Comparison of ENCODE assay signal across 8 cellular contexts in the genomic region with DNA sequence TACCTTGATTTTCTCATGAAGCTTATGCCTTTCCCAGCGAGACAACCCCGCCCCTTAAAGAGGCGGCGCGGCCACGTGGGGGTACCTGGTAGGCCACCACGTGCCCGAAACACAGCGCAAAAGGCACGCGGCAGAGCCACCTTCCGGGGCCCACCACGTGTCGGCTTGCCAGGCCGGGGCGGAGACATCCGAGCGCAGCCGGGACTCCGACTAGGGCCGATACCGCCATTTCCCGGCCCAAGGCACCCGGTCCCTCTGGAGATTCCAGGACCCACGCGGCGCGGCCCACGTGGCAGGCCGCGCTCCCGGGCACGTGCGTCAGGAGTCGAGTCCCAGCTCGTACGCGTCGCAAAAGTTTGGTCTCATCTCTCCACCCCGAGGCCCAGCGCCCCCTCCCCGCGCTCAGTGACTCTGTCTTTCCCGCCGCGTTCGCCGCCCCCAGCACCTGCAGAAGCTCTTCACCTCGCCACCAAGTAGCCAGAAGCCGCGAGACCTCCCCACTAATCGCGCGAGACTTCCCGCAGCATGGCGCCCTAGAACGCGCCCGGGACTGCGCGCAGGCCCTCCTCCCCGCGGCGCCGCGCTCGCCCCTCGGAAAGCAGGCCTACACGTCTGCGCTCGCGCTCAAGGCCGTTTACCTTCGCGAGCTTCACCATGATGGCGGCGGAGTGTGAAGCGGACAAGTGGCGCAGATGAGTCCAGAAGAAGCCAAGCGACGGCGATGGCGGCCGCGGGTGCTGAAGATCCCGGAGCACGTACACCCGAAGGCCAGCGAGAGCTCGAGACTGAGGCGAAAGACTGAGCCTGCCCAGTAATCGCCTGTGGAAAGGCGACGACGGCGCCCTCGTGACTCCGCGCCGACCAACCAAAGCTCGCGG. TPM values are rescaled to one million over a fixed set of nuclear protein-coding genes. Genes with fewer than 3 reads are reported as not detected.
DNase-seq lines count a peak whose midpoint lies in the region; ATAC-seq, FAIRE-seq and TF ChIP-seq lines count a peak whose summit lies in the region.

A gene with protein sequence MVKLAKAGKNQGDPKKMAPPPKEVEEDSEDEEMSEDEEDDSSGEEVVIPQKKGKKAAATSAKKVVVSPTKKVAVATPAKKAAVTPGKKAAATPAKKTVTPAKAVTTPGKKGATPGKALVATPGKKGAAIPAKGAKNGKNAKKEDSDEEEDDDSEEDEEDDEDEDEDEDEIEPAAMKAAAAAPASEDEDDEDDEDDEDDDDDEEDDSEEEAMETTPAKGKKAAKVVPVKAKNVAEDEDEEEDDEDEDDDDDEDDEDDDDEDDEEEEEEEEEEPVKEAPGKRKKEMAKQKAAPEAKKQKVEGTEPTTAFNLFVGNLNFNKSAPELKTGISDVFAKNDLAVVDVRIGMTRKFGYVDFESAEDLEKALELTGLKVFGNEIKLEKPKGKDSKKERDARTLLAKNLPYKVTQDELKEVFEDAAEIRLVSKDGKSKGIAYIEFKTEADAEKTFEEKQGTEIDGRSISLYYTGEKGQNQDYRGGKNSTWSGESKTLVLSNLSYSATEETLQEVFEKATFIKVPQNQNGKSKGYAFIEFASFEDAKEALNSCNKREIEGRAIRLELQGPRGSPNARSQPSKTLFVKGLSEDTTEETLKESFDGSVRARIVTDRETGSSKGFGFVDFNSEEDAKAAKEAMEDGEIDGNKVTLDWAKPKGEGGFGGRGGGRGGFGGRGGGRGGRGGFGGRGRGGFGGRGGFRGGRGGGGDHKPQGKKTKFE (minus strand): TSS at position 787 of the 878 bp plus-strand sequence. CDS start 131 bp downstream, at position 656.

- DNase-seq in ELR (ENCODE audit: low read depth) (peak; percentile 98), H54 (ENCODE audit: insufficient read length, low spot score) (peak; percentile 57), SHP77 treated with DMSO at 0.1 percent for 48 hours (lab: John Stamatoyannopoulos, UW) (peak; percentile 93), activated gamma-delta T cell (lab: John Stamatoyannopoulos, UW) (peak; percentile 77), foreskin melanocyte (peak; percentile 97), omental fat pad (ENCODE audit: low spot score) (peak; percentile 59), thoracic aorta (ENCODE audit: low spot score) (no peak)

- peak within 1 kb of the TSS; percentile 92 to 100 for H3K27ac ChIP-seq in thoracic aorta

- TF ChIP-seq CTCF in Loucy (conservative IDR thresholded peaks at IDR 0.05; ENCODE audit: low read length) (no peak), omental fat pad (IDR thresholded peaks at IDR 0.05) (no peak), thoracic aorta (IDR thresholded peaks at IDR 0.05) (no peak)

- H3K27me3 ChIP-seq in Loucy (ENCODE audit: insufficient read depth, low read length, poor library complexity, severe bottlenecking) = peaks cover 5% of the 10 kb centered on the region
- no peaks in the 10 kb centered on the region for H3K27me3 ChIP-seq in thoracic aorta (replicated peaks; ENCODE audit: insufficient read depth)

- no peaks in the 10 kb centered on the region for H3K9me2 ChIP-seq in Loucy (replicated peaks; ENCODE audit: low read depth, low read length)

- peak within 1 kb of the TSS; percentile 96 for H3K9ac ChIP-seq in Loucy (ENCODE audit: low read depth, low read length, poor library complexity, severe bottlenecking)

- peaks cover 47% of the 10 kb centered on the region for H3K4me1 ChIP-seq in Loucy (ENCODE audit: insufficient read depth, low read length, poor library complexity, severe bottlenecking)
- H3K4me1 ChIP-seq in thoracic aorta (ENCODE audit: control insufficient read depth in 1 of 2, low read depth in 2 of 2) = peaks cover 20 to 28% of the 10 kb centered on the region in 2 donors

- peak; percentile 99 for TF ChIP-seq POLR2A in H54 (IDR thresholded peaks at IDR 0.05; ENCODE audit: low read depth, low read length)

- H4K20me1 ChIP-seq in Loucy (ENCODE audit: insufficient read depth, low read length, poor library complexity, severe bottlenecking) = peaks cover 53% of the 10 kb centered on the region

- peak within 1 kb of the TSS; percentile 86 for H3K4me3 ChIP-seq in Loucy (ENCODE audit: low read length, poor library complexity, severe bottlenecking)
- H3K4me3 ChIP-seq in thoracic aorta = peak within 1 kb of the TSS; percentile 80

- no peaks in the 10 kb centered on the region for H3K9me3 ChIP-seq in Loucy (ENCODE audit: insufficient read depth, low read depth, low read length)
- H3K9me3 ChIP-seq in thoracic aorta = no peaks in the 10 kb centered on the region

- no peak for FAIRE-seq in H54 (lab: Jason Lieb, UNC)

- ATAC-seq in omental fat pad (ENCODE audit: low FRiP score) (peak; percentile 28), thoracic aorta (ENCODE audit: insufficient number of reproducible peaks, low FRiP score, low read depth) (peak; percentile 90)

- peaks cover 65% of the 10 kb centered on the region for H3K79me2 ChIP-seq in Loucy (ENCODE audit: insufficient read depth, low read length)

- H2AFZ ChIP-seq in Loucy (ENCODE audit: low read length) = peak within 1 kb of the TSS; percentile 69

- no peaks in the 10 kb centered on the region for H3F3A ChIP-seq in Loucy (ENCODE audit: low read depth)

- H3K4me2 ChIP-seq in Loucy (ENCODE audit: low read depth, low read length, poor library complexity, severe bottlenecking) = peak within 1 kb of the TSS; percentile 97

- H3K36me3 ChIP-seq in Loucy (ENCODE audit: insufficient read depth, low read length) (peaks cover 46% of the 10 kb centered on the region), thoracic aorta (peaks cover 33% of the 10 kb centered on the region)

RNA-seq across cellular contexts. Expression of the gene that starts here (rescaled TPM):
- total RNA-seq in omental fat pad (100 to 1,000 TPM; 174 to 495 (median 225) TPM), thoracic aorta (100 to 1,000 TPM in 1 of 2 donors, 10 to 100 TPM in 1; 80.4 to 210 TPM)
